10 cellular contexts compared by ENCODE assay signal in genomic region chr11:66291303-66291705, GRCh38. TPM values are rescaled to one million over a fixed set of nuclear protein-coding genes. Genes with fewer than 3 reads are reported as not detected.
A peak's percentile ranks its signal among the peaks of the same experiment; 100 is the strongest.
DNase-seq lines count a peak whose midpoint lies in the region; ATAC-seq and TF ChIP-seq lines count a peak whose summit lies in the region.
"Had no signal": no experiment of that assay in that cellular context is flagged by ENCODE, and none has a peak within 500 bp of the region (broad histone marks: within the 10 kb centered on the region; RNA-seq: fewer than 3 reads in every experiment).

No MANE protein-coding gene starts in this region.

- no peaks in the 10 kb centered on the region for H4K20me1 ChIP-seq in PC-3 (ENCODE audit: low read length)

- DNase-seq in activated CD4-positive, alpha-beta T cell treated with anti-CD3 and anti-CD28 coated beads, Interleukin-2, amount 10 ng/mL, durations not matched to agents 7 days and 5 days, result no peak
- no peak for DNase-seq in activated CD4-positive, alpha-beta T cell treated with anti-CD3 and anti-CD28 coated beads, Interleukin-2, amount 50 U/mL, for 1 hour
- no peak for DNase-seq in activated naive CD8-positive, alpha-beta T cell treated with anti-CD3 and anti-CD28 coated beads, Interleukin-2, amount 10 ng/mL, durations not matched to agents 7 days and 5 days
- peak; percentile 14 for DNase-seq in medulla oblongata (ENCODE audit: extremely low spot score)
- peak in 9 of 49 donors; percentile 19 to 54 (median 32) for DNase-seq in substantia nigra (lab: John Stamatoyannopoulos, UW)
- DNase-seq in NCI-H1930 (lab: John Stamatoyannopoulos, UW), result no peak
- DNase-seq in NCI-H748 (lab: John Stamatoyannopoulos, UW; ENCODE audit: unreplicated experiment), result no peak
- no peak for DNase-seq in PC-3
- DNase-seq: PC-9 had no signal

- H3K9me3 ChIP-seq in PC-3 (ENCODE audit: low read length), result no peaks in the 10 kb centered on the region

- no peaks in the 10 kb centered on the region for H3K9me2 ChIP-seq in PC-3 (replicated peaks; ENCODE audit: low read length)

- H3K27me3 Mint-ChIP-seq in activated CD4-positive, alpha-beta T cell treated with anti-CD3 and anti-CD28 coated beads, Interleukin-2, amount 10 ng/mL, durations not matched to agents 7 days and 5 days, result peaks cover 25% of the 10 kb centered on the region
- peaks cover 29% of the 10 kb centered on the region for H3K27me3 Mint-ChIP-seq in activated naive CD8-positive, alpha-beta T cell treated with anti-CD3 and anti-CD28 coated beads, Interleukin-2, amount 10 ng/mL, durations not matched to agents 7 days and 5 days

- H2AFZ ChIP-seq in PC-3 (ENCODE audit: low read length), result no peak overlapping the region
- H2AFZ ChIP-seq: PC-9 had no signal

- no peak overlapping the region for H3K9ac ChIP-seq in PC-3 (ENCODE audit: low read length)

- no peaks in the 10 kb centered on the region for H3K9me3 Mint-ChIP-seq in activated CD4-positive, alpha-beta T cell treated with anti-CD3 and anti-CD28 coated beads, Interleukin-2, amount 10 ng/mL, durations not matched to agents 7 days and 5 days
- no peaks in the 10 kb centered on the region for H3K9me3 Mint-ChIP-seq in activated naive CD8-positive, alpha-beta T cell treated with anti-CD3 and anti-CD28 coated beads, Interleukin-2, amount 10 ng/mL, durations not matched to agents 7 days and 5 days

- no peak for ATAC-seq in activated naive CD8-positive, alpha-beta T cell treated with anti-CD3 and anti-CD28 coated beads, Interleukin-2, amount 10 ng/mL, durations not matched to agents 7 days and 5 days (ENCODE audit: low read depth)
- no peak for ATAC-seq in PC-3

- no peak overlapping the region for H3K27ac Mint-ChIP-seq in activated CD4-positive, alpha-beta T cell treated with anti-CD3 and anti-CD28 coated beads, Interleukin-2, amount 10 ng/mL, durations not matched to agents 7 days and 5 days
- no peak overlapping the region for H3K27ac Mint-ChIP-seq in activated naive CD8-positive, alpha-beta T cell treated with anti-CD3 and anti-CD28 coated beads, Interleukin-2, amount 10 ng/mL, durations not matched to agents 7 days and 5 days

- intact Hi-C loops in PC-3 (cut with micrococcal nuclease), result no loop called here

- POLR2A ChIA-PET in activated CD4-positive, alpha-beta T cell treated with anti-CD3 and anti-CD28 coated beads, Interleukin-2, amount 10 ng/mL, durations not matched to agents 7 days and 5 days (lab: Charles Lee), result no interaction called here
- POLR2A ChIA-PET in activated naive CD8-positive, alpha-beta T cell treated with anti-CD3 and anti-CD28 coated beads, Interleukin-2, amount 10 ng/mL, durations not matched to agents 7 days and 5 days (lab: Charles Lee), result interaction anchor here (0.6 kb wide), 1 partner anchor 81 kb away, joined by 7 read pairs; the partner anchor contains the start of gene SLC29A2
- POLR2A ChIA-PET in PC-3 (lab: Charles Lee; ENCODE audit: unreplicated experiment), result no interaction called here

- H3K27ac ChIP-seq in substantia nigra (ENCODE audit: low read depth, low read length, poor library complexity, severe bottlenecking), result peak overlapping the region; percentile 100
- H3K27ac ChIP-seq in PC-3 (ENCODE audit: low read length), result no peak overlapping the region
- H3K27ac ChIP-seq: PC-9 had no signal

- CTCF ChIA-PET in activated CD4-positive, alpha-beta T cell treated with anti-CD3 and anti-CD28 coated beads, Interleukin-2, amount 10 ng/mL, durations not matched to agents 7 days and 5 days (lab: Charles Lee), result interaction anchor here (1.2 to 1.9 kb wide), 2 partner anchors 9 to 118 kb away, joined by 3 to 11 read pairs; no protein-coding TSS in a partner anchor
- CTCF ChIA-PET in PC-3 (lab: Charles Lee), result interaction anchor here (0.5 to 0.6 kb wide), 2 partner anchors 511 to 721 kb away, joined by 3 to 4 read pairs; partner anchors contain the start of gene ZNRD2

- H3K4me1 ChIP-seq in PC-3 (ENCODE audit: insufficient read depth, low read length), result peaks cover 18% of the 10 kb centered on the region

- H3K4me1 Mint-ChIP-seq in activated CD4-positive, alpha-beta T cell treated with anti-CD3 and anti-CD28 coated beads, Interleukin-2, amount 10 ng/mL, durations not matched to agents 7 days and 5 days, result peaks cover 38% of the 10 kb centered on the region
- H3K4me1 Mint-ChIP-seq in activated naive CD8-positive, alpha-beta T cell treated with anti-CD3 and anti-CD28 coated beads, Interleukin-2, amount 10 ng/mL, durations not matched to agents 7 days and 5 days, result peaks cover 27% of the 10 kb centered on the region

- no peak overlapping the region for H3K4me3 ChIP-seq in PC-3 (ENCODE audit: low read length)

- no peaks in the 10 kb centered on the region for H3K36me3 ChIP-seq in PC-3 (ENCODE audit: low read depth, low read length)

- no TSS peak for BruUV-seq in PC-3 (replicated peaks; lab: Mats Ljungman, UMichigan)

- no peak overlapping the region for H3K4me2 ChIP-seq in PC-3 (ENCODE audit: low read length)

- peaks cover 12% of the 10 kb centered on the region for H3K27me3 ChIP-seq in PC-3 (ENCODE audit: low read length)

- H3K36me3 Mint-ChIP-seq in activated CD4-positive, alpha-beta T cell treated with anti-CD3 and anti-CD28 coated beads, Interleukin-2, amount 10 ng/mL, durations not matched to agents 7 days and 5 days (ENCODE audit: low read depth), result no peaks in the 10 kb centered on the region
- H3K36me3 Mint-ChIP-seq in activated naive CD8-positive, alpha-beta T cell treated with anti-CD3 and anti-CD28 coated beads, Interleukin-2, amount 10 ng/mL, durations not matched to agents 7 days and 5 days, result no peaks in the 10 kb centered on the region

- TF ChIP-seq CTCF in PC-3 (conservative IDR thresholded peaks at IDR 0.05; ENCODE audit: low read depth, low read length), result no peak

- H3K4me3 Mint-ChIP-seq in activated CD4-positive, alpha-beta T cell treated with anti-CD3 and anti-CD28 coated beads, Interleukin-2, amount 10 ng/mL, durations not matched to agents 7 days and 5 days, result peak overlapping the region; percentile 89
- H3K4me3 Mint-ChIP-seq in activated naive CD8-positive, alpha-beta T cell treated with anti-CD3 and anti-CD28 coated beads, Interleukin-2, amount 10 ng/mL, durations not matched to agents 7 days and 5 days, result peak overlapping the region; percentile 36

- H3F3A ChIP-seq in PC-3 (ENCODE audit: low read length, unreplicated experiment), result no peaks in the 10 kb centered on the region

- peaks cover 23% of the 10 kb centered on the region for H3K79me2 ChIP-seq in PC-3 (ENCODE audit: low read length)

RNA-seq across cellular contexts. Expression of gene TMEM151A, which starts 0.4 kb away (rescaled TPM):
- total RNA-seq in activated CD4-positive, alpha-beta T cell treated with anti-CD3 and anti-CD28 coated beads, Interleukin-2, amount 10 ng/mL, durations not matched to agents 7 days and 5 days, result not detected
- total RNA-seq in activated naive CD8-positive, alpha-beta T cell treated with anti-CD3 and anti-CD28 coated beads, Interleukin-2, amount 10 ng/mL, durations not matched to agents 7 days and 5 days, result not detected
- not detected in 2 replicates for total RNA-seq in PC-3 (2014; rRNA removed)
- total RNA-seq: pulmonary artery endothelial cell had no signal

RNA-seq across cellular contexts. Expression of gene YIF1A, which starts 2.4 kb away (rescaled TPM):
- 10 to 100 TPM; 39.1 to 45.4 TPM for total RNA-seq in activated CD4-positive, alpha-beta T cell treated with anti-CD3 and anti-CD28 coated beads, Interleukin-2, amount 10 ng/mL, durations not matched to agents 7 days and 5 days
- total RNA-seq in activated naive CD8-positive, alpha-beta T cell treated with anti-CD3 and anti-CD28 coated beads, Interleukin-2, amount 10 ng/mL, durations not matched to agents 7 days and 5 days, result 10 to 100 TPM; 44.5 to 45.5 TPM
- 196 and 236 TPM in 2 replicates for total RNA-seq in PC-3 (2014; rRNA removed)

RNA-seq across cellular contexts. Expression of gene CNIH2, which starts 13.3 kb away (rescaled TPM):
- total RNA-seq in activated CD4-positive, alpha-beta T cell treated with anti-CD3 and anti-CD28 coated beads, Interleukin-2, amount 10 ng/mL, durations not matched to agents 7 days and 5 days, result 1 to 10 TPM; 2.5 TPM
- 1 to 10 TPM; 2.1 to 2.7 TPM for total RNA-seq in activated naive CD8-positive, alpha-beta T cell treated with anti-CD3 and anti-CD28 coated beads, Interleukin-2, amount 10 ng/mL, durations not matched to agents 7 days and 5 days
- 2.2 and 5.2 TPM in 2 replicates for total RNA-seq in PC-3 (2014; rRNA removed)

RNA-seq across cellular contexts. Expression of gene RAB1B, which starts 22.9 kb away (rescaled TPM):
- total RNA-seq in activated CD4-positive, alpha-beta T cell treated with anti-CD3 and anti-CD28 coated beads, Interleukin-2, amount 10 ng/mL, durations not matched to agents 7 days and 5 days, result 100 to 1,000 TPM; 151 to 174 TPM
- total RNA-seq in activated naive CD8-positive, alpha-beta T cell treated with anti-CD3 and anti-CD28 coated beads, Interleukin-2, amount 10 ng/mL, durations not matched to agents 7 days and 5 days, result 100 to 1,000 TPM; 136 to 145 TPM
- total RNA-seq in PC-3 (2014; rRNA removed), result 355 and 380 TPM in 2 replicates

RNA-seq across cellular contexts. Expression of gene CD248, which starts 25.5 kb away (rescaled TPM):
- total RNA-seq in activated CD4-positive, alpha-beta T cell treated with anti-CD3 and anti-CD28 coated beads, Interleukin-2, amount 10 ng/mL, durations not matched to agents 7 days and 5 days, result 1 to 10 TPM; 2.4 to 2.5 TPM
- total RNA-seq in activated naive CD8-positive, alpha-beta T cell treated with anti-CD3 and anti-CD28 coated beads, Interleukin-2, amount 10 ng/mL, durations not matched to agents 7 days and 5 days, result 10 to 100 TPM; 80.3 to 85.5 TPM
- total RNA-seq in PC-3 (2014; rRNA removed), result not detected in 2 replicates
- total RNA-seq: PC-9, pulmonary artery endothelial cell had no signal
